ENCODE assay signal across 14 cellular contexts in genomic region chr9:107312651-107313050, GRCh38. TPM values are rescaled to one million over a fixed set of nuclear protein-coding genes. Genes with fewer than 3 reads are reported as not detected.
DNase-seq lines count a peak whose midpoint lies in the region; ATAC-seq and TF ChIP-seq lines count a peak whose summit lies in the region.
"Had no signal": no experiment of that assay in that cellular context is flagged by ENCODE, and none has a peak within 500 bp of the region (broad histone marks: within the 10 kb centered on the region; RNA-seq: fewer than 3 reads in every experiment).

No MANE protein-coding gene starts in this region.

- H3K27ac Mint-ChIP-seq in osteocyte (ENCODE audit: unreplicated experiment) = peak overlapping the region; percentile 38
- no peak overlapping the region for H3K27ac Mint-ChIP-seq in activated CD8-positive, alpha-beta memory T cell treated with anti-CD3 and anti-CD28 coated beads, Interleukin-2, amount 10 ng/mL, durations not matched to agents 7 days and 5 days
- H3K27ac Mint-ChIP-seq: nephron had no signal

- in situ Hi-C loops in GM23248 (cut with MboI) = no loop called here

- ATAC-seq in heart right ventricle (peak in 7 of 8 donors; percentile 61 to 84 (median 75)), GM21619 (IDR thresholded peaks at IDR 0.05; ENCODE audit: unreplicated experiment) (no peak)
- no peak for ATAC-seq in activated CD8-positive, alpha-beta memory T cell treated with anti-CD3 and anti-CD28 coated beads, Interleukin-2, amount 10 ng/mL, durations not matched to agents 7 days and 5 days
- ATAC-seq: gastrocnemius medialis had no signal

- no peaks in the 10 kb centered on the region for H3K9me3 ChIP-seq in GM23248 (ENCODE audit: low read depth)
- no peaks in the 10 kb centered on the region for H3K9me3 ChIP-seq in adipocyte (ENCODE audit: control insufficient read depth, low read length)
- no peaks in the 10 kb centered on the region for H3K9me3 ChIP-seq in heart right ventricle
- H3K9me3 ChIP-seq in testis = no peaks in the 10 kb centered on the region
- H3K9me3 ChIP-seq: gastrocnemius medialis had no signal

- H3K4me1 ChIP-seq in GM23248 (ENCODE audit: insufficient read depth) (no peaks in the 10 kb centered on the region), adipocyte (ENCODE audit: control insufficient read depth, insufficient read depth, low read length) (peaks cover 15% of the 10 kb centered on the region), heart right ventricle (peaks cover 0 to 34% (median 16%) of the 10 kb centered on the region in 9 donors), testis (peaks cover 5% of the 10 kb centered on the region)

- H3F3A ChIP-seq in GM23248 (ENCODE audit: insufficient read depth) = peaks cover 33% of the 10 kb centered on the region

- no peaks in the 10 kb centered on the region for H3K9me2 ChIP-seq in GM23248 (ENCODE audit: insufficient read depth)

- no peak for TF ChIP-seq POLR2A in testis (IDR thresholded peaks at IDR 0.05)

- peaks cover 100% of the 10 kb centered on the region for H3K79me2 ChIP-seq in GM23248 (ENCODE audit: insufficient read depth)

- H3K4me3 Mint-ChIP-seq in osteocyte (ENCODE audit: unreplicated experiment) = no peak overlapping the region
- no peak overlapping the region for H3K4me3 Mint-ChIP-seq in activated CD8-positive, alpha-beta memory T cell treated with anti-CD3 and anti-CD28 coated beads, Interleukin-2, amount 10 ng/mL, durations not matched to agents 7 days and 5 days
- H3K4me3 Mint-ChIP-seq: nephron had no signal

- CTCF ChIA-PET in activated CD8-positive, alpha-beta memory T cell treated with anti-CD3 and anti-CD28 coated beads, Interleukin-2, amount 10 ng/mL, durations not matched to agents 7 days and 5 days (lab: Charles Lee) = no interaction called here

- intact Hi-C loops in heart right ventricle (cut with DNase I) = no loop called here
- intact Hi-C loops in testis (cut with DNase I; ENCODE audit: low total_unique reads) = no loop called here

- TF ChIP-seq CTCF in heart right ventricle (IDR thresholded peaks at IDR 0.05) (no peak), osteocyte (IDR thresholded peaks at IDR 0.05) (no peak), testis (IDR thresholded peaks at IDR 0.05) (no peak)

- H3K27ac ChIP-seq in GM23248 (no peak overlapping the region; the same call in 1 of the 2 replicates), heart right ventricle (peak overlapping the region in 1 of 10 donors; percentile 27), testis (no peak overlapping the region)

- no peaks in the 10 kb centered on the region for H3K27me3 Mint-ChIP-seq in osteocyte (ENCODE audit: unreplicated experiment)
- H3K27me3 Mint-ChIP-seq in activated CD8-positive, alpha-beta memory T cell treated with anti-CD3 and anti-CD28 coated beads, Interleukin-2, amount 10 ng/mL, durations not matched to agents 7 days and 5 days = no peaks in the 10 kb centered on the region
- H3K27me3 Mint-ChIP-seq: CD4-positive, alpha-beta memory T cell had no signal

- H3K4me2 ChIP-seq in GM23248 (ENCODE audit: unreplicated experiment) = no peak overlapping the region

- no peaks in the 10 kb centered on the region for H3K9me3 Mint-ChIP-seq in osteocyte (ENCODE audit: unreplicated experiment)
- H3K9me3 Mint-ChIP-seq in activated CD8-positive, alpha-beta memory T cell treated with anti-CD3 and anti-CD28 coated beads, Interleukin-2, amount 10 ng/mL, durations not matched to agents 7 days and 5 days (ENCODE audit: low read depth) = no peaks in the 10 kb centered on the region
- H3K9me3 Mint-ChIP-seq: nephron had no signal

- H2AFZ ChIP-seq in GM23248 = no peak overlapping the region

- WGBS in GM23248 (ENCODE audit: low coverage in 1 of 2, low lambda C conversion rate in 2 of 2, missing lambda C conversion rate in 2 of 2), 2 experiments = 66 to 69% methylated on average over 4 of the region's 4 CpGs
- 49 to 50% methylated on average over 4 of the region's 4 CpGs for whole genome bisulfite sequencing in heart right ventricle, 2 donors
- WGBS in testis, 2 donors = 67 to 81% methylated on average over 4 of the region's 4 CpGs

- peaks cover 62% of the 10 kb centered on the region for H3K36me3 Mint-ChIP-seq in osteocyte (ENCODE audit: unreplicated experiment)
- H3K36me3 Mint-ChIP-seq in activated CD8-positive, alpha-beta memory T cell treated with anti-CD3 and anti-CD28 coated beads, Interleukin-2, amount 10 ng/mL, durations not matched to agents 7 days and 5 days = peaks cover 70% of the 10 kb centered on the region

- no peaks in the 10 kb centered on the region for H3K27me3 ChIP-seq in GM23248 (replicated peaks; ENCODE audit: insufficient read depth)
- H3K27me3 ChIP-seq in adipocyte (replicated peaks; ENCODE audit: control insufficient read depth, insufficient read depth, low read length) = no peaks in the 10 kb centered on the region
- H3K27me3 ChIP-seq in heart right ventricle = no peaks in the 10 kb centered on the region
- no peaks in the 10 kb centered on the region for H3K27me3 ChIP-seq in testis
- H3K27me3 ChIP-seq: gastrocnemius medialis had no signal

- peaks cover 71% of the 10 kb centered on the region for H3K36me3 ChIP-seq in GM23248 (ENCODE audit: low read depth)
- peaks cover 85% of the 10 kb centered on the region for H3K36me3 ChIP-seq in adipocyte (ENCODE audit: control insufficient read depth, insufficient read depth, low read length, severe bottlenecking)
- H3K36me3 ChIP-seq in heart right ventricle = peaks cover 0 to 97% (median 23%) of the 10 kb centered on the region in 9 donors
- no peaks in the 10 kb centered on the region for H3K36me3 ChIP-seq in testis (ENCODE audit: low read depth, missing control alignments)

- H3K9ac ChIP-seq in GM23248 (no peak overlapping the region), adipocyte (ENCODE audit: low read length) (no peak overlapping the region)

- H3K4me1 Mint-ChIP-seq in osteocyte (ENCODE audit: unreplicated experiment) = peaks cover 21% of the 10 kb centered on the region
- H3K4me1 Mint-ChIP-seq in activated CD8-positive, alpha-beta memory T cell treated with anti-CD3 and anti-CD28 coated beads, Interleukin-2, amount 10 ng/mL, durations not matched to agents 7 days and 5 days = peaks cover 61% of the 10 kb centered on the region

- peaks cover 33% of the 10 kb centered on the region for H4K20me1 ChIP-seq in GM23248 (ENCODE audit: insufficient read depth)

- no peak overlapping the region for H3K4me3 ChIP-seq in GM23248
- no peak overlapping the region for H3K4me3 ChIP-seq in adipocyte (ENCODE audit: low read length)
- no peak overlapping the region for H3K4me3 ChIP-seq in heart right ventricle
- no peak overlapping the region for H3K4me3 ChIP-seq in testis
- H3K4me3 ChIP-seq: gastrocnemius medialis had no signal

- DNase-seq in GM23248 = peak; percentile 31
- DNase-seq in adipocyte (ENCODE audit: low read depth) = peak; percentile 45
- DNase-seq in heart right ventricle = peak in 1 of 2 donors; percentile 27
- no peak for DNase-seq in osteocyte (ENCODE audit: extremely low spot score, unreplicated experiment)
- DNase-seq in testis = no peak
- DNase-seq in activated CD8-positive, alpha-beta memory T cell treated with anti-CD3 and anti-CD28 coated beads, Interleukin-2, amount 10 ng/mL, durations not matched to agents 7 days and 5 days = no peak
- DNase-seq: CD4-positive, alpha-beta memory T cell; dermis blood vessel endothelial cell; gastrocnemius medialis; GF-D8; kidney; NCI-H2171 had no signal

RNA-seq across cellular contexts. Expression of gene RAD23B, which starts 29.6 kb away (rescaled TPM):
- total RNA-seq in GM23248 (2014; rRNA removed; shearing (Covaris generic)) = 122 and 124 TPM in 2 replicates
- 16.8 and 18.9 TPM in 2 replicates for polyA plus RNA-seq in GM23248 (2016; fragmentation: Nextera tagmentation; extraction: Ambion mirVana)
- 100 to 1,000 TPM in 7 of 10 donors, 10 to 100 TPM in 3; 85.5 to 122 (median 106) TPM for total RNA-seq in heart right ventricle
- 10 to 100 TPM; 41.7 to 57.1 TPM for polyA plus RNA-seq in heart right ventricle
- 125 and 126 TPM in 2 replicates for total RNA-seq in osteocyte
- total RNA-seq in testis = 100 to 1,000 TPM; 116 to 199 TPM
- polyA plus RNA-seq in testis (ENCODE audit: insufficient read depth, low read depth, low replicate concordance) = 138 TPM
- 100 to 1,000 TPM in 1 of 2 experiments, 10 to 100 TPM in 1; 98.7 to 109 TPM for total RNA-seq in activated CD8-positive, alpha-beta memory T cell treated with anti-CD3 and anti-CD28 coated beads, Interleukin-2, amount 10 ng/mL, durations not matched to agents 7 days and 5 days

Comparison
In these comparisons a context has a peak if more than half of its experiments do, and no peak if none do; other contexts are left out.
1. DNase-seq: peak in GM23248 (single experiment) and adipocyte (single experiment); none in osteocyte (single experiment), testis (single experiment) and activated CD8-positive, alpha-beta memory T cell treated with anti-CD3 and anti-CD28 coated beads, Interleukin-2, amount 10 ng/mL, durations not matched to agents 7 days and 5 days (single experiment).
2. ATAC-seq: peak in heart right ventricle (7 of 8); none in GM21619 (single experiment) and activated CD8-positive, alpha-beta memory T cell treated with anti-CD3 and anti-CD28 coated beads, Interleukin-2, amount 10 ng/mL, durations not matched to agents 7 days and 5 days (single experiment).